ENCODE assay signal across 8 cellular contexts in genomic region chr16:84952335-84953050, GRCh38. TPM values are rescaled to one million over a fixed set of nuclear protein-coding genes. Genes with fewer than 3 reads are reported as not detected.
DNase-seq lines count a peak whose midpoint lies in the region; ATAC-seq and TF ChIP-seq lines count a peak whose summit lies in the region.

No MANE protein-coding gene starts in this region.

- no peak overlapping the region for H3K4me3 ChIP-seq in GM06990 (replicated peaks; ENCODE audit: low read depth, low read length)
- no peak overlapping the region for H3K4me3 ChIP-seq in epithelial cell of proximal tubule (ENCODE audit: low read depth, low read length)

- no peak for DNase-seq in GM06990 (ENCODE audit: extremely low read depth, insufficient read length)
- DNase-seq in HT-29 (ENCODE audit: low spot score): peak; percentile 92
- DNase-seq in NOMO-1 treated with dmso at 0.1 percent for 144 hours (lab: John Stamatoyannopoulos, UW; ENCODE audit: unreplicated experiment): peak; percentile 87
- DNase-seq in activated CD8-positive, alpha-beta memory T cell treated with anti-CD3 and anti-CD28 coated beads, Interleukin-2, amount 50 U/mL, for 24 hours (ENCODE audit: extremely low read depth): peak; percentile 15
- DNase-seq in epithelial cell of proximal tubule (ENCODE audit: low read depth): no peak
- peak; percentile 84 for DNase-seq in myocyte (ENCODE audit: low read depth)
- peak; percentile 82 for DNase-seq in stimulated activated CD8-positive, alpha-beta memory T cell treated with anti-CD3 and anti-CD28 coated beads, Interleukin-4, amount 100 ng/mL, for 48 hours

- peak; percentile 87 for TF ChIP-seq CTCF in GM06990 (IDR thresholded peaks at IDR 0.05; ENCODE audit: insufficient read depth, low read length, poor library complexity, severe bottlenecking)
- peak; percentile 83 for TF ChIP-seq CTCF in epithelial cell of proximal tubule (conservative IDR thresholded peaks at IDR 0.05; ENCODE audit: low read depth, low read length)

- ATAC-seq in HG03460 (IDR thresholded peaks at IDR 0.05; ENCODE audit: unreplicated experiment): no peak

- no peaks in the 10 kb centered on the region for H3K27me3 ChIP-seq in GM06990 (replicated peaks; ENCODE audit: control insufficient read depth, insufficient read depth, low read length)

- H3K36me3 ChIP-seq in GM06990 (ENCODE audit: control insufficient read depth, insufficient read depth, low read length): no peaks in the 10 kb centered on the region

RNA-seq across cellular contexts. Expression of gene ZDHHC7, which starts 58.8 kb away (rescaled TPM):
- 40.1 and 40.3 TPM in 2 replicates for total RNA-seq in HT-29 (2014; rRNA removed; shearing (Covaris generic))
- 61.4 and 74.1 TPM in 2 replicates for total RNA-seq in epithelial cell of proximal tubule
- total RNA-seq in myocyte: 54.7 and 75.7 TPM in 2 replicates
- polyA plus RNA-seq in myocyte (2012): 51.5 TPM

Comparison
In these comparisons a context has a peak if more than half of its experiments do, and no peak if none do; other contexts are left out.
1. DNase-seq: peak in HT-29 (single experiment), NOMO-1 treated with dmso at 0.1 percent for 144 hours (single experiment), activated CD8-positive, alpha-beta memory T cell treated with anti-CD3 and anti-CD28 coated beads, Interleukin-2, amount 50 U/mL, for 24 hours (single experiment), myocyte (single experiment) and stimulated activated CD8-positive, alpha-beta memory T cell treated with anti-CD3 and anti-CD28 coated beads, Interleukin-4, amount 100 ng/mL, for 48 hours (single experiment); none in GM06990 (single experiment) and epithelial cell of proximal tubule (single experiment).